1 cellular context compared by ENCODE assay signal in the genomic region with DNA sequence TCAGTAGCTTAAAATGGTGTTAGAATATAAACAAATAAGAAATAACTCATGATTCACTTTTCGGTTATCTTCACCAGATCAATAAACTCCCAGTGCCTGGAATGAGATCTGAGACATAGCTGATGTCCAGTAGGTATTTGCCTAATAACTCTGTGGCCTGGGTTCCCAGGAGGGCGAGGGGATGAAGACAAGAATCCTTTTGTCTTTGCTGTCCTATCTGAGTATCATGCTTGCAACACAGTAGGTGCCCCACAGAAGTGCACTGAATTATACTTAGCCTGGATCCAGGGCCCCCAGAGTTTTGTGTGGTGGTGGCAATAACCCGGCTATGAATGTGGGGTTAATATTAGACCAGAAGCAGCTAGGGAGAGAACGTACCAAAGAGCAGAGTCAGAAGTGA.
TF ChIP-seq lines count a peak whose summit lies in the region.

No MANE protein-coding gene starts in this region.

TF ChIP-seq in HepG2, 621 proteins besides CTCF, POLR2A, EP300 and RAD21 (continued from another document and continues in another):
- TF ChIP-seq, protein P1, sequence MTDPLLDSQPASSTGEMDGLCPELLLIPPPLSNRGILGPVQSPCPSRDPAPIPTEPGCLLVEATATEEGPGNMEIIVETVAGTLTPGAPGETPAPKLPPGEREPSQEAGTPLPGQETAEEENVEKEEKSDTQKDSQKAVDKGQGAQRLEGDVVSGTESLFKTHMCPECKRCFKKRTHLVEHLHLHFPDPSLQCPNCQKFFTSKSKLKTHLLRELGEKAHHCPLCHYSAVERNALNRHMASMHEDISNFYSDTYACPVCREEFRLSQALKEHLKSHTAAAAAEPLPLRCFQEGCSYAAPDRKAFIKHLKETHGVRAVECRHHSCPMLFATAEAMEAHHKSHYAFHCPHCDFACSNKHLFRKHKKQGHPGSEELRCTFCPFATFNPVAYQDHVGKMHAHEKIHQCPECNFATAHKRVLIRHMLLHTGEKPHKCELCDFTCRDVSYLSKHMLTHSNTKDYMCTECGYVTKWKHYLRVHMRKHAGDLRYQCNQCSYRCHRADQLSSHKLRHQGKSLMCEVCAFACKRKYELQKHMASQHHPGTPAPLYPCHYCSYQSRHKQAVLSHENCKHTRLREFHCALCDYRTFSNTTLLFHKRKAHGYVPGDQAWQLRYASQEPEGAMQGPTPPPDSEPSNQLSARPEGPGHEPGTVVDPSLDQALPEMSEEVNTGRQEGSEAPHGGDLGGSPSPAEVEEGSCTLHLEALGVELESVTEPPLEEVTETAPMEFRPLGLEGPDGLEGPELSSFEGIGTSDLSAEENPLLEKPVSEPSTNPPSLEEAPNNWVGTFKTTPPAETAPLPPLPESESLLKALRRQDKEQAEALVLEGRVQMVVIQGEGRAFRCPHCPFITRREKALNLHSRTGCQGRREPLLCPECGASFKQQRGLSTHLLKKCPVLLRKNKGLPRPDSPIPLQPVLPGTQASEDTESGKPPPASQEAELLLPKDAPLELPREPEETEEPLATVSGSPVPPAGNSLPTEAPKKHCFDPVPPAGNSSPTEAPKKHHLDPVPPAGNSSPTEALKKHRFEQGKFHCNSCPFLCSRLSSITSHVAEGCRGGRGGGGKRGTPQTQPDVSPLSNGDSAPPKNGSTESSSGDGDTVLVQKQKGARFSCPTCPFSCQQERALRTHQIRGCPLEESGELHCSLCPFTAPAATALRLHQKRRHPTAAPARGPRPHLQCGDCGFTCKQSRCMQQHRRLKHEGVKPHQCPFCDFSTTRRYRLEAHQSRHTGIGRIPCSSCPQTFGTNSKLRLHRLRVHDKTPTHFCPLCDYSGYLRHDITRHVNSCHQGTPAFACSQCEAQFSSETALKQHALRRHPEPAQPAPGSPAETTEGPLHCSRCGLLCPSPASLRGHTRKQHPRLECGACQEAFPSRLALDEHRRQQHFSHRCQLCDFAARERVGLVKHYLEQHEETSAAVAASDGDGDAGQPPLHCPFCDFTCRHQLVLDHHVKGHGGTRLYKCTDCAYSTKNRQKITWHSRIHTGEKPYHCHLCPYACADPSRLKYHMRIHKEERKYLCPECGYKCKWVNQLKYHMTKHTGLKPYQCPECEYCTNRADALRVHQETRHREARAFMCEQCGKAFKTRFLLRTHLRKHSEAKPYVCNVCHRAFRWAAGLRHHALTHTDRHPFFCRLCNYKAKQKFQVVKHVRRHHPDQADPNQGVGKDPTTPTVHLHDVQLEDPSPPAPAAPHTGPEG (CRISPR knock-in tag; IDR thresholded peaks at IDR 0.05): 0 out of 2 replicates have a peak, but pooled peaks have one; percentile 29
- TF ChIP-seq PITX1 (CRISPR knock-in tag; IDR thresholded peaks at IDR 0.05): peak; percentile 62; the same call in 1 of the 2 replicates
- TF ChIP-seq ZNF724P (CRISPR knock-in tag; IDR thresholded peaks at IDR 0.05; ENCODE audit: borderline replicate concordance): no peak
- TF ChIP-seq NR2F2 (IDR thresholded peaks at IDR 0.05; ENCODE audit: borderline replicate concordance, low read depth): peak; percentile 62; the same call in 1 of the 2 replicates
- peak; percentile 86 for TF ChIP-seq NFIC (IDR thresholded peaks at IDR 0.05; ENCODE audit: low read length)
- TF ChIP-seq ZSCAN21 (CRISPR knock-in tag; IDR thresholded peaks at IDR 0.05; ENCODE audit: borderline replicate concordance): peak; percentile 63; the same call in 1 of the 2 replicates
- no peak for TF ChIP-seq IKZF1 (IDR thresholded peaks at IDR 0.05)
- TF ChIP-seq, protein P2, sequence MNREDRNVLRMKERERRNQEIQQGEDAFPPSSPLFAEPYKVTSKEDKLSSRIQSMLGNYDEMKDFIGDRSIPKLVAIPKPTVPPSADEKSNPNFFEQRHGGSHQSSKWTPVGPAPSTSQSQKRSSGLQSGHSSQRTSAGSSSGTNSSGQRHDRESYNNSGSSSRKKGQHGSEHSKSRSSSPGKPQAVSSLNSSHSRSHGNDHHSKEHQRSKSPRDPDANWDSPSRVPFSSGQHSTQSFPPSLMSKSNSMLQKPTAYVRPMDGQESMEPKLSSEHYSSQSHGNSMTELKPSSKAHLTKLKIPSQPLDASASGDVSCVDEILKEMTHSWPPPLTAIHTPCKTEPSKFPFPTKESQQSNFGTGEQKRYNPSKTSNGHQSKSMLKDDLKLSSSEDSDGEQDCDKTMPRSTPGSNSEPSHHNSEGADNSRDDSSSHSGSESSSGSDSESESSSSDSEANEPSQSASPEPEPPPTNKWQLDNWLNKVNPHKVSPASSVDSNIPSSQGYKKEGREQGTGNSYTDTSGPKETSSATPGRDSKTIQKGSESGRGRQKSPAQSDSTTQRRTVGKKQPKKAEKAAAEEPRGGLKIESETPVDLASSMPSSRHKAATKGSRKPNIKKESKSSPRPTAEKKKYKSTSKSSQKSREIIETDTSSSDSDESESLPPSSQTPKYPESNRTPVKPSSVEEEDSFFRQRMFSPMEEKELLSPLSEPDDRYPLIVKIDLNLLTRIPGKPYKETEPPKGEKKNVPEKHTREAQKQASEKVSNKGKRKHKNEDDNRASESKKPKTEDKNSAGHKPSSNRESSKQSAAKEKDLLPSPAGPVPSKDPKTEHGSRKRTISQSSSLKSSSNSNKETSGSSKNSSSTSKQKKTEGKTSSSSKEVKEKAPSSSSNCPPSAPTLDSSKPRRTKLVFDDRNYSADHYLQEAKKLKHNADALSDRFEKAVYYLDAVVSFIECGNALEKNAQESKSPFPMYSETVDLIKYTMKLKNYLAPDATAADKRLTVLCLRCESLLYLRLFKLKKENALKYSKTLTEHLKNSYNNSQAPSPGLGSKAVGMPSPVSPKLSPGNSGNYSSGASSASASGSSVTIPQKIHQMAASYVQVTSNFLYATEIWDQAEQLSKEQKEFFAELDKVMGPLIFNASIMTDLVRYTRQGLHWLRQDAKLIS (CRISPR knock-in tag; IDR thresholded peaks at IDR 0.05): no peak
- TF ChIP-seq TBX2 (CRISPR knock-in tag; IDR thresholded peaks at IDR 0.05; ENCODE audit: borderline replicate concordance): peak; percentile 64; the same call in 1 of the 2 replicates
- TF ChIP-seq, protein P3, sequence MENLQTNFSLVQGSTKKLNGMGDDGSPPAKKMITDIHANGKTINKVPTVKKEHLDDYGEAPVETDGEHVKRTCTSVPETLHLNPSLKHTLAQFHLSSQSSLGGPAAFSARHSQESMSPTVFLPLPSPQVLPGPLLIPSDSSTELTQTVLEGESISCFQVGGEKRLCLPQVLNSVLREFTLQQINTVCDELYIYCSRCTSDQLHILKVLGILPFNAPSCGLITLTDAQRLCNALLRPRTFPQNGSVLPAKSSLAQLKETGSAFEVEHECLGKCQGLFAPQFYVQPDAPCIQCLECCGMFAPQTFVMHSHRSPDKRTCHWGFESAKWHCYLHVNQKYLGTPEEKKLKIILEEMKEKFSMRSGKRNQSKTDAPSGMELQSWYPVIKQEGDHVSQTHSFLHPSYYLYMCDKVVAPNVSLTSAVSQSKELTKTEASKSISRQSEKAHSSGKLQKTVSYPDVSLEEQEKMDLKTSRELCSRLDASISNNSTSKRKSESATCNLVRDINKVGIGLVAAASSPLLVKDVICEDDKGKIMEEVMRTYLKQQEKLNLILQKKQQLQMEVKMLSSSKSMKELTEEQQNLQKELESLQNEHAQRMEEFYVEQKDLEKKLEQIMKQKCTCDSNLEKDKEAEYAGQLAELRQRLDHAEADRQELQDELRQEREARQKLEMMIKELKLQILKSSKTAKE (CRISPR knock-in tag; IDR thresholded peaks at IDR 0.05; ENCODE audit: borderline replicate concordance): 0 out of 2 replicates have a peak, but pooled peaks have one; percentile 22
- TF ChIP-seq, protein P4, sequence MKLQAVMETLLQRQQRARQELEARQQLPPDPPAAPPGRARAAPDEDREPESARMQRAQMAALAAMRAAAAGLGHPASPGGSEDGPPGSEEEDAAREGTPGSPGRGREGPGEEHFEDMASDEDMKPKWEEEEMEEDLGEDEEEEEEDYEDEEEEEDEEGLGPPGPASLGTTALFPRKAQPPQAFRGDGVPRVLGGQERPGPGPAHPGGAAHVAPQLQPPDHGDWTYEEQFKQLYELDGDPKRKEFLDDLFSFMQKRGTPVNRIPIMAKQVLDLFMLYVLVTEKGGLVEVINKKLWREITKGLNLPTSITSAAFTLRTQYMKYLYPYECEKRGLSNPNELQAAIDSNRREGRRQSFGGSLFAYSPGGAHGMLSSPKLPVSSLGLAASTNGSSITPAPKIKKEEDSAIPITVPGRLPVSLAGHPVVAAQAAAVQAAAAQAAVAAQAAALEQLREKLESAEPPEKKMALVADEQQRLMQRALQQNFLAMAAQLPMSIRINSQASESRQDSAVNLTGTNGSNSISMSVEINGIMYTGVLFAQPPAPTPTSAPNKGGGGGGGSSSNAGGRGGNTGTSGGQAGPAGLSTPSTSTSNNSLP (IDR thresholded peaks at IDR 0.05; ENCODE audit: low read depth, low read length): peak; percentile 81
- peak; percentile 66; the same call in 1 of the 2 replicates for TF ChIP-seq ELF3 (CRISPR knock-in tag; IDR thresholded peaks at IDR 0.05)
- TF ChIP-seq HDAC2 (CRISPR knock-in tag; IDR thresholded peaks at IDR 0.05): peak; percentile 77
- TF ChIP-seq ADNP (CRISPR knock-in tag; IDR thresholded peaks at IDR 0.05): no peak
- TF ChIP-seq, protein P5, sequence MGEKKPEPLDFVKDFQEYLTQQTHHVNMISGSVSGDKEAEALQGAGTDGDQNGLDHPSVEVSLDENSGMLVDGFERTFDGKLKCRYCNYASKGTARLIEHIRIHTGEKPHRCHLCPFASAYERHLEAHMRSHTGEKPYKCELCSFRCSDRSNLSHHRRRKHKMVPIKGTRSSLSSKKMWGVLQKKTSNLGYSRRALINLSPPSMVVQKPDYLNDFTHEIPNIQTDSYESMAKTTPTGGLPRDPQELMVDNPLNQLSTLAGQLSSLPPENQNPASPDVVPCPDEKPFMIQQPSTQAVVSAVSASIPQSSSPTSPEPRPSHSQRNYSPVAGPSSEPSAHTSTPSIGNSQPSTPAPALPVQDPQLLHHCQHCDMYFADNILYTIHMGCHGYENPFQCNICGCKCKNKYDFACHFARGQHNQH (CRISPR knock-in tag; IDR thresholded peaks at IDR 0.05): 0 out of 2 replicates have a peak, but pooled peaks have one; percentile 35
- peak; percentile 91 for TF ChIP-seq FOSL2 (CRISPR knock-in tag; IDR thresholded peaks at IDR 0.05)
- TF ChIP-seq TP53 (CRISPR knock-in tag; conservative IDR thresholded peaks at IDR 0.05): peak; percentile 68; the same call in 1 of the 2 replicates
- no peak for TF ChIP-seq ZBTB21 (CRISPR knock-in tag; IDR thresholded peaks at IDR 0.05)
- TF ChIP-seq, protein P6, sequence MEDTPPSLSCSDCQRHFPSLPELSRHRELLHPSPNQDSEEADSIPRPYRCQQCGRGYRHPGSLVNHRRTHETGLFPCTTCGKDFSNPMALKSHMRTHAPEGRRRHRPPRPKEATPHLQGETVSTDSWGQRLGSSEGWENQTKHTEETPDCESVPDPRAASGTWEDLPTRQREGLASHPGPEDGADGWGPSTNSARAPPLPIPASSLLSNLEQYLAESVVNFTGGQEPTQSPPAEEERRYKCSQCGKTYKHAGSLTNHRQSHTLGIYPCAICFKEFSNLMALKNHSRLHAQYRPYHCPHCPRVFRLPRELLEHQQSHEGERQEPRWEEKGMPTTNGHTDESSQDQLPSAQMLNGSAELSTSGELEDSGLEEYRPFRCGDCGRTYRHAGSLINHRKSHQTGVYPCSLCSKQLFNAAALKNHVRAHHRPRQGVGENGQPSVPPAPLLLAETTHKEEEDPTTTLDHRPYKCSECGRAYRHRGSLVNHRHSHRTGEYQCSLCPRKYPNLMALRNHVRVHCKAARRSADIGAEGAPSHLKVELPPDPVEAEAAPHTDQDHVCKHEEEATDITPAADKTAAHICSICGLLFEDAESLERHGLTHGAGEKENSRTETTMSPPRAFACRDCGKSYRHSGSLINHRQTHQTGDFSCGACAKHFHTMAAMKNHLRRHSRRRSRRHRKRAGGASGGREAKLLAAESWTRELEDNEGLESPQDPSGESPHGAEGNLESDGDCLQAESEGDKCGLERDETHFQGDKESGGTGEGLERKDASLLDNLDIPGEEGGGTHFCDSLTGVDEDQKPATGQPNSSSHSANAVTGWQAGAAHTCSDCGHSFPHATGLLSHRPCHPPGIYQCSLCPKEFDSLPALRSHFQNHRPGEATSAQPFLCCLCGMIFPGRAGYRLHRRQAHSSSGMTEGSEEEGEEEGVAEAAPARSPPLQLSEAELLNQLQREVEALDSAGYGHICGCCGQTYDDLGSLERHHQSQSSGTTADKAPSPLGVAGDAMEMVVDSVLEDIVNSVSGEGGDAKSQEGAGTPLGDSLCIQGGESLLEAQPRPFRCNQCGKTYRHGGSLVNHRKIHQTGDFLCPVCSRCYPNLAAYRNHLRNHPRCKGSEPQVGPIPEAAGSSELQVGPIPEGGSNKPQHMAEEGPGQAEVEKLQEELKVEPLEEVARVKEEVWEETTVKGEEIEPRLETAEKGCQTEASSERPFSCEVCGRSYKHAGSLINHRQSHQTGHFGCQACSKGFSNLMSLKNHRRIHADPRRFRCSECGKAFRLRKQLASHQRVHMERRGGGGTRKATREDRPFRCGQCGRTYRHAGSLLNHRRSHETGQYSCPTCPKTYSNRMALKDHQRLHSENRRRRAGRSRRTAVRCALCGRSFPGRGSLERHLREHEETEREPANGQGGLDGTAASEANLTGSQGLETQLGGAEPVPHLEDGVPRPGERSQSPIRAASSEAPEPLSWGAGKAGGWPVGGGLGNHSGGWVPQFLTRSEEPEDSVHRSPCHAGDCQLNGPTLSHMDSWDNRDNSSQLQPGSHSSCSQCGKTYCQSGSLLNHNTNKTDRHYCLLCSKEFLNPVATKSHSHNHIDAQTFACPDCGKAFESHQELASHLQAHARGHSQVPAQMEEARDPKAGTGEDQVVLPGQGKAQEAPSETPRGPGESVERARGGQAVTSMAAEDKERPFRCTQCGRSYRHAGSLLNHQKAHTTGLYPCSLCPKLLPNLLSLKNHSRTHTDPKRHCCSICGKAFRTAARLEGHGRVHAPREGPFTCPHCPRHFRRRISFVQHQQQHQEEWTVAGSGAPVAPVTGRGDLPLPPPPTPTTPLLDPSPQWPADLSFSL (CRISPR knock-in tag; IDR thresholded peaks at IDR 0.05): no peak
- peak; percentile 35; the same call in 1 of the 2 replicates for TF ChIP-seq SAP130 (CRISPR knock-in tag; IDR thresholded peaks at IDR 0.05; ENCODE audit: low read depth)
- TF ChIP-seq, protein P7, sequence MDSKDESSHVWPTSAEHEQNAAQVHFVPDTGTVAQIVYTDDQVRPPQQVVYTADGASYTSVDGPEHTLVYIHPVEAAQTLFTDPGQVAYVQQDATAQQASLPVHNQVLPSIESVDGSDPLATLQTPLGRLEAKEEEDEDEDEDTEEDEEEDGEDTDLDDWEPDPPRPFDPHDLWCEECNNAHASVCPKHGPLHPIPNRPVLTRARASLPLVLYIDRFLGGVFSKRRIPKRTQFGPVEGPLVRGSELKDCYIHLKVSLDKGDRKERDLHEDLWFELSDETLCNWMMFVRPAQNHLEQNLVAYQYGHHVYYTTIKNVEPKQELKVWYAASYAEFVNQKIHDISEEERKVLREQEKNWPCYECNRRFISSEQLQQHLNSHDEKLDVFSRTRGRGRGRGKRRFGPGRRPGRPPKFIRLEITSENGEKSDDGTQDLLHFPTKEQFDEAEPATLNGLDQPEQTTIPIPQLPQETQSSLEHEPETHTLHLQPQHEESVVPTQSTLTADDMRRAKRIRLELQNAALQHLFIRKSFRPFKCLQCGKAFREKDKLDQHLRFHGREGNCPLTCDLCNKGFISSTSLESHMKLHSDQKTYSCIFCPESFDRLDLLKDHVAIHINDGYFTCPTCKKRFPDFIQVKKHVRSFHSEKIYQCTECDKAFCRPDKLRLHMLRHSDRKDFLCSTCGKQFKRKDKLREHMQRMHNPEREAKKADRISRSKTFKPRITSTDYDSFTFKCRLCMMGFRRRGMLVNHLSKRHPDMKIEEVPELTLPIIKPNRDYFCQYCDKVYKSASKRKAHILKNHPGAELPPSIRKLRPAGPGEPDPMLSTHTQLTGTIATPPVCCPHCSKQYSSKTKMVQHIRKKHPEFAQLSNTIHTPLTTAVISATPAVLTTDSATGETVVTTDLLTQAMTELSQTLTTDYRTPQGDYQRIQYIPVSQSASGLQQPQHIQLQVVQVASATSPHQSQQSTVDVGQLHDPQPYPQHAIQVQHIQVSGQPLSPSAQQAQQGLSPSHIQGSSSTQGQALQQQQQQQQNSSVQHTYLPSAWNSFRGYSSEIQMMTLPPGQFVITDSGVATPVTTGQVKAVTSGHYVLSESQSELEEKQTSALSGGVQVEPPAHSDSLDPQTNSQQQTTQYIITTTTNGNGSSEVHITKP (CRISPR knock-in tag; IDR thresholded peaks at IDR 0.05; ENCODE audit: low read depth): peak; percentile 55; the same call in 1 of the 2 replicates
- 0 out of 2 replicates have a peak, but pooled peaks have one; percentile 26 for TF ChIP-seq ZNF562 (CRISPR knock-in tag; IDR thresholded peaks at IDR 0.05; ENCODE audit: borderline replicate concordance)
- peak; percentile 49; the same call in 1 of the 2 replicates for TF ChIP-seq POLR2G (IDR thresholded peaks at IDR 0.05; ENCODE audit: low read depth, low read length)
